ENCODE assay signal across 8 cellular contexts in the genomic region with DNA sequence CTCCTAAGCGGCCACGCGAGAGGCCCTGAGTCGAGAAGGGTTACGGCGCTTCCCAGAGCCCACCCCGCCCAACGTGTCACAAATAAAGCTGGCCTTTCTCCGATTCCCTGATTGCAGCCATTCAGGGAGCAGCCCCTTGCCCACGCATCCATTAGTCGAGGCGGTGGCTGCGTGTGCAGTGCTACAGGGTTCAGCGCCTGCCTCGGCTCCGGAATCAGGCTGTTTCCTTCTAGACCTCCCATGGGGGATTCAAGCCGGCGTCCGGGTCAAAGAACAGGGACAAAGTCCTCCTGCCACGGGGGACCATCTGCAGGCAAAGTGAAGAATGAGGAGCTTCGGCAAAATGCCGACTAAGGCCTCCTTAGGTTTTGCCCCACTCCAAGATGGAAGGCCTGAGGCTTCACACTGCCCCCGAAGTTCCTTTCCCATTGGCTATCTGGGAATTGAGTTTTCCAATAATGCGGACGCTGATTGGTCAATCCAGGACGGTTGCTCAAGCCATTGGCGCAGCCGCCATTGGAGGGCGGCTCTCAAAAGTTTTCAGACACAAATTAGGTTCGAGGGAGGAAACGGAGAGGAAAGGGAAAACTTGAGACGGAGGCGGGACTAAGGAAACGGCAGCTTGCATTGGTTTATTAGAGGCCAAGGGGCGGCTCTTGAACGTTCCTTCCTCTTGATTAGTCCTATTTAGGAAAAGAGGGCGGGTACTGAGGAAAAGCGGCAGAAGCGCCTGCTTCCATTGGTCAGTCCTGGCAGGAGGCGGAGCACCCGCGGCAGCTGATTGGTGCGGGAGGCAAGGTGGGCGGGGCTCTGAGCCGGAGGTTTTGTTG. TPM values are rescaled to one million over a fixed set of nuclear protein-coding genes. Genes with fewer than 3 reads are reported as not detected.
DNase-seq lines count a peak whose midpoint lies in the region; ATAC-seq and TF ChIP-seq lines count a peak whose summit lies in the region.

No MANE protein-coding gene starts in this region.

- TF ChIP-seq CTCF in epithelial cell of proximal tubule (conservative IDR thresholded peaks at IDR 0.05; ENCODE audit: low read depth, low read length): no peak
- peak; percentile 30 for TF ChIP-seq CTCF in mucosa of descending colon (IDR thresholded peaks at IDR 0.05)

- TF ChIP-seq RAD21 in Ishikawa (IDR thresholded peaks at IDR 0.05; ENCODE audit: low read depth): no peak

- H3K4me3 ChIP-seq in epithelial cell of proximal tubule (ENCODE audit: low read depth, low read length) (peak overlapping the region; percentile 99), mucosa of descending colon (peak overlapping the region; percentile 83)

- no peak for TF ChIP-seq EP300 in Ishikawa (IDR thresholded peaks at IDR 0.05; ENCODE audit: borderline replicate concordance)

- peaks cover 18% of the 10 kb centered on the region for H3K4me1 ChIP-seq in mucosa of descending colon (ENCODE audit: low read depth)

- ATAC-seq in GM21619 (IDR thresholded peaks at IDR 0.05; ENCODE audit: unreplicated experiment) (peak; percentile 90), mucosa of descending colon (peak; percentile 93)

- peaks cover 4% of the 10 kb centered on the region for H3K36me3 ChIP-seq in mucosa of descending colon (ENCODE audit: low read depth)

- no peaks in the 10 kb centered on the region for H3K9me3 ChIP-seq in mucosa of descending colon

- intact Hi-C loops in mucosa of descending colon (cut with DNase I, micrococcal nuclease): no loop called here

- peak; percentile 99 for DNase-seq in DMS153 treated with DMSO at 0.1 percent for 48 hours (lab: John Stamatoyannopoulos, UW; ENCODE audit: unreplicated experiment)
- peak; percentile 92 for DNase-seq in OCI-M2 (lab: John Stamatoyannopoulos, UW; ENCODE audit: unreplicated experiment)
- peak; percentile 95 for DNase-seq in activated T-cell treated with anti-CD3 and anti-CD28 coated beads, Interleukin-2, amount 50 U/mL, for 1 hour
- DNase-seq in epithelial cell of proximal tubule (ENCODE audit: low read depth): peak; percentile 100
- peak; percentile 98 for DNase-seq in mucosa of descending colon
- DNase-seq in stimulated activated CD8-positive, alpha-beta memory T cell treated with anti-CD3 and anti-CD28 coated beads, Interleukin-4, amount 100 ng/mL, for 1 hour (ENCODE audit: low read depth in 2 of 2, low spot score in 1 of 2): peak; percentile 92 to 93

TF ChIP-seq in Ishikawa, 13 proteins besides CTCF, POLR2A, EP300 and RAD21:
- TF ChIP-seq EGR1 (IDR thresholded peaks at IDR 0.05) (no peak; the same call in 1 of the 2 replicates), FOXM1 (IDR thresholded peaks at IDR 0.05; ENCODE audit: borderline replicate concordance, low read depth) (peak; percentile 68; the same call in 1 of the 2 replicates), TCF12 (IDR thresholded peaks at IDR 0.05; ENCODE audit: low read depth) (no peak), NFIC (IDR thresholded peaks at IDR 0.05) (no peak), ZBTB7A (IDR thresholded peaks at IDR 0.05; ENCODE audit: low read depth) (no peak), YY1 (IDR thresholded peaks at IDR 0.05; ENCODE audit: low read depth) (peak; percentile 99), TEAD4 (IDR thresholded peaks at IDR 0.05) (no peak; the same call in 1 of the 2 replicates), TAF1 (IDR thresholded peaks at IDR 0.05; ENCODE audit: low read depth) (peak; percentile 75), CREB1 (IDR thresholded peaks at IDR 0.05; ENCODE audit: low read depth) (peak; percentile 55; the same call in 1 of the 2 replicates), CEBPB (IDR thresholded peaks at IDR 0.05) (0 out of 2 replicates have a peak, but pooled peaks have one; percentile 41)
- TF ChIP-seq, protein P1, sequence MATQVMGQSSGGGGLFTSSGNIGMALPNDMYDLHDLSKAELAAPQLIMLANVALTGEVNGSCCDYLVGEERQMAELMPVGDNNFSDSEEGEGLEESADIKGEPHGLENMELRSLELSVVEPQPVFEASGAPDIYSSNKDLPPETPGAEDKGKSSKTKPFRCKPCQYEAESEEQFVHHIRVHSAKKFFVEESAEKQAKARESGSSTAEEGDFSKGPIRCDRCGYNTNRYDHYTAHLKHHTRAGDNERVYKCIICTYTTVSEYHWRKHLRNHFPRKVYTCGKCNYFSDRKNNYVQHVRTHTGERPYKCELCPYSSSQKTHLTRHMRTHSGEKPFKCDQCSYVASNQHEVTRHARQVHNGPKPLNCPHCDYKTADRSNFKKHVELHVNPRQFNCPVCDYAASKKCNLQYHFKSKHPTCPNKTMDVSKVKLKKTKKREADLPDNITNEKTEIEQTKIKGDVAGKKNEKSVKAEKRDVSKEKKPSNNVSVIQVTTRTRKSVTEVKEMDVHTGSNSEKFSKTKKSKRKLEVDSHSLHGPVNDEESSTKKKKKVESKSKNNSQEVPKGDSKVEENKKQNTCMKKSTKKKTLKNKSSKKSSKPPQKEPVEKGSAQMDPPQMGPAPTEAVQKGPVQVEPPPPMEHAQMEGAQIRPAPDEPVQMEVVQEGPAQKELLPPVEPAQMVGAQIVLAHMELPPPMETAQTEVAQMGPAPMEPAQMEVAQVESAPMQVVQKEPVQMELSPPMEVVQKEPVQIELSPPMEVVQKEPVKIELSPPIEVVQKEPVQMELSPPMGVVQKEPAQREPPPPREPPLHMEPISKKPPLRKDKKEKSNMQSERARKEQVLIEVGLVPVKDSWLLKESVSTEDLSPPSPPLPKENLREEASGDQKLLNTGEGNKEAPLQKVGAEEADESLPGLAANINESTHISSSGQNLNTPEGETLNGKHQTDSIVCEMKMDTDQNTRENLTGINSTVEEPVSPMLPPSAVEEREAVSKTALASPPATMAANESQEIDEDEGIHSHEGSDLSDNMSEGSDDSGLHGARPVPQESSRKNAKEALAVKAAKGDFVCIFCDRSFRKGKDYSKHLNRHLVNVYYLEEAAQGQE (IDR thresholded peaks at IDR 0.05; ENCODE audit: low read depth): no peak
- TF ChIP-seq, protein P2, sequence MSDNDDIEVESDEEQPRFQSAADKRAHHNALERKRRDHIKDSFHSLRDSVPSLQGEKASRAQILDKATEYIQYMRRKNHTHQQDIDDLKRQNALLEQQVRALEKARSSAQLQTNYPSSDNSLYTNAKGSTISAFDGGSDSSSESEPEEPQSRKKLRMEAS (IDR thresholded peaks at IDR 0.05): peak; percentile 42; the same call in 1 of the 2 replicates
- TF ChIP-seq, protein P3, sequence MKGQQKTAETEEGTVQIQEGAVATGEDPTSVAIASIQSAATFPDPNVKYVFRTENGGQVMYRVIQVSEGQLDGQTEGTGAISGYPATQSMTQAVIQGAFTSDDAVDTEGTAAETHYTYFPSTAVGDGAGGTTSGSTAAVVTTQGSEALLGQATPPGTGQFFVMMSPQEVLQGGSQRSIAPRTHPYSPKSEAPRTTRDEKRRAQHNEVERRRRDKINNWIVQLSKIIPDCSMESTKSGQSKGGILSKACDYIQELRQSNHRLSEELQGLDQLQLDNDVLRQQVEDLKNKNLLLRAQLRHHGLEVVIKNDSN (IDR thresholded peaks at IDR 0.05): no peak

RNA-seq across cellular contexts. Expression of a gene that starts 0.4 kb away (rescaled TPM):
- total RNA-seq in epithelial cell of proximal tubule: 34.7 and 41.5 TPM in 2 replicates
- 10 to 100 TPM; 12.8 to 21.1 (median 17.9) TPM for total RNA-seq in mucosa of descending colon

RNA-seq across cellular contexts. Expression of a gene that starts 40.5 kb away (rescaled TPM):
- total RNA-seq in epithelial cell of proximal tubule: not detected in 2 replicates
- not detected for total RNA-seq in mucosa of descending colon

Comparison
In these comparisons a context has a peak if more than half of its experiments do, and no peak if none do; other contexts are left out.
1. Peak in every context shown above with its lines: DNase-seq, ATAC-seq and H3K4me3 ChIP-seq.